In genomic region chr16:4612977-4613635, GRCh38 we compare ENCODE assay signal across 1 cellular context.
TF ChIP-seq lines count a peak whose summit lies in the region.

No MANE protein-coding gene starts in this region.

TF ChIP-seq in liver, 16 proteins besides CTCF, POLR2A, EP300 and RAD21 (continued from another document):
- TF ChIP-seq YY1 (IDR thresholded peaks at IDR 0.05), result no peak
- TF ChIP-seq TAF1 (conservative IDR thresholded peaks at IDR 0.05), result no peak
- no peak for TF ChIP-seq SP1 (IDR thresholded peaks at IDR 0.05)
- TF ChIP-seq NR2F2 (IDR thresholded peaks at IDR 0.05), result no peak
- no peak for TF ChIP-seq RXRA (IDR thresholded peaks at IDR 0.05)
- no peak for TF ChIP-seq JUND (IDR thresholded peaks at IDR 0.05)
- no peak for TF ChIP-seq FOXA2 (IDR thresholded peaks at IDR 0.05)
- TF ChIP-seq, protein P1, sequence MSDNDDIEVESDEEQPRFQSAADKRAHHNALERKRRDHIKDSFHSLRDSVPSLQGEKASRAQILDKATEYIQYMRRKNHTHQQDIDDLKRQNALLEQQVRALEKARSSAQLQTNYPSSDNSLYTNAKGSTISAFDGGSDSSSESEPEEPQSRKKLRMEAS (IDR thresholded peaks at IDR 0.05), result no peak
TF ChIP-seq in liver: peak in this region for 0.
